In genomic region chr13:63843766-63844699, GRCh38 we compare ENCODE assay signal across 24 cellular contexts.
"Had no signal": no experiment of that assay in that cellular context is flagged by ENCODE, and none has a peak within 500 bp of the region (broad histone marks: within the 10 kb centered on the region; RNA-seq: fewer than 3 reads in every experiment).

No MANE protein-coding gene starts in this region.

- ATAC-seq: effector memory CD8-positive, alpha-beta T cell; gastroesophageal sphincter; left colon; left ventricle myocardium superior; mucosa of descending colon; natural killer cell treated with Interleukin-12 subunit alpha and Interleukin-12 subunit beta and Interleukin-15 and Interleukin-18, amount 100 ng/mL, for 72 hours; psoas muscle; right lobe of liver; stimulated activated effector memory CD8-positive, alpha-beta T cell treated with anti-CD3 and anti-CD28 coated beads, Interleukin-12 subunit alpha, Interleukin-12 subunit beta, amount 100 ng/mL, for 72 hours had no signal

- H3K27ac Mint-ChIP-seq: effector memory CD8-positive, alpha-beta T cell; immature natural killer cell; natural killer cell treated with Interleukin-12 subunit alpha and Interleukin-12 subunit beta and Interleukin-15 and Interleukin-18, amount 100 ng/mL, for 72 hours; neural progenitor cell; stimulated activated effector memory CD8-positive, alpha-beta T cell treated with anti-CD3 and anti-CD28 coated beads, Interleukin-12 subunit alpha, Interleukin-12 subunit beta, amount 100 ng/mL, for 72 hours had no signal

- H3K36me3 Mint-ChIP-seq: immature natural killer cell; natural killer cell treated with Interleukin-12 subunit alpha and Interleukin-12 subunit beta and Interleukin-15 and Interleukin-18, amount 100 ng/mL, for 72 hours; neural progenitor cell; stimulated activated effector memory CD8-positive, alpha-beta T cell treated with anti-CD3 and anti-CD28 coated beads, Interleukin-12 subunit alpha, Interleukin-12 subunit beta, amount 100 ng/mL, for 72 hours had no signal

- H3K4me2 ChIP-seq: neural progenitor cell had no signal

- H3K27me3 Mint-ChIP-seq: central memory CD8-positive, alpha-beta T cell; effector memory CD8-positive, alpha-beta T cell; natural killer cell treated with Interleukin-12 subunit alpha and Interleukin-12 subunit beta and Interleukin-15 and Interleukin-18, amount 100 ng/mL, for 72 hours had no signal

- H3K9ac ChIP-seq: neural progenitor cell had no signal

- H3K27me3 ChIP-seq: esophagus squamous epithelium, gastroesophageal sphincter, neural progenitor cell, right lobe of liver, stomach, transverse colon had no signal

- H3K4me1 ChIP-seq: esophagus squamous epithelium, gastroesophageal sphincter, neural progenitor cell, psoas muscle, right lobe of liver, stomach, transverse colon had no signal

- H3K27ac ChIP-seq: epithelial cell of prostate, esophagus squamous epithelium, gastroesophageal sphincter, neural progenitor cell, psoas muscle, right lobe of liver, stomach, thoracic aorta, transverse colon had no signal

- H3K4me1 Mint-ChIP-seq: central memory CD8-positive, alpha-beta T cell; immature natural killer cell; neural progenitor cell; stimulated activated effector memory CD8-positive, alpha-beta T cell treated with anti-CD3 and anti-CD28 coated beads, Interleukin-12 subunit alpha, Interleukin-12 subunit beta, amount 100 ng/mL, for 72 hours had no signal

- H3K4me3 ChIP-seq: esophagus squamous epithelium, gastroesophageal sphincter, mucosa of descending colon, neural progenitor cell, psoas muscle, right lobe of liver, stomach, thoracic aorta, transverse colon had no signal

- H2AFZ ChIP-seq: neural progenitor cell had no signal

- H3K9me3 ChIP-seq: psoas muscle, right lobe of liver, thoracic aorta had no signal

- DNase-seq: effector memory CD8-positive, alpha-beta T cell; esophagus squamous epithelium; foreskin fibroblast; glutamatergic neuron; immature natural killer cell; left colon; left ventricle myocardium superior; mucosa of descending colon; occipital lobe; psoas muscle; retina; stimulated activated CD4-positive, alpha-beta T cell treated with anti-CD3 and anti-CD28 coated beads, Interleukin-4, amount 100 ng/mL, for 1 hour; stimulated activated CD8-positive, alpha-beta memory T cell treated with anti-CD3 and anti-CD28 coated beads, Interleukin-4, amount 100 ng/mL, for 48 hours; stomach; substantia nigra; transverse colon had no signal

- H3K4me3 Mint-ChIP-seq: central memory CD8-positive, alpha-beta T cell; effector memory CD8-positive, alpha-beta T cell; immature natural killer cell; natural killer cell treated with Interleukin-12 subunit alpha and Interleukin-12 subunit beta and Interleukin-15 and Interleukin-18, amount 100 ng/mL, for 72 hours; neural progenitor cell; stimulated activated effector memory CD8-positive, alpha-beta T cell treated with anti-CD3 and anti-CD28 coated beads, Interleukin-12 subunit alpha, Interleukin-12 subunit beta, amount 100 ng/mL, for 72 hours had no signal

- H3K36me3 ChIP-seq: esophagus squamous epithelium, gastroesophageal sphincter, neural progenitor cell, right lobe of liver, stomach, thoracic aorta, transverse colon had no signal
